ENCODE assay signal across 19 cellular contexts in the genomic region with DNA sequence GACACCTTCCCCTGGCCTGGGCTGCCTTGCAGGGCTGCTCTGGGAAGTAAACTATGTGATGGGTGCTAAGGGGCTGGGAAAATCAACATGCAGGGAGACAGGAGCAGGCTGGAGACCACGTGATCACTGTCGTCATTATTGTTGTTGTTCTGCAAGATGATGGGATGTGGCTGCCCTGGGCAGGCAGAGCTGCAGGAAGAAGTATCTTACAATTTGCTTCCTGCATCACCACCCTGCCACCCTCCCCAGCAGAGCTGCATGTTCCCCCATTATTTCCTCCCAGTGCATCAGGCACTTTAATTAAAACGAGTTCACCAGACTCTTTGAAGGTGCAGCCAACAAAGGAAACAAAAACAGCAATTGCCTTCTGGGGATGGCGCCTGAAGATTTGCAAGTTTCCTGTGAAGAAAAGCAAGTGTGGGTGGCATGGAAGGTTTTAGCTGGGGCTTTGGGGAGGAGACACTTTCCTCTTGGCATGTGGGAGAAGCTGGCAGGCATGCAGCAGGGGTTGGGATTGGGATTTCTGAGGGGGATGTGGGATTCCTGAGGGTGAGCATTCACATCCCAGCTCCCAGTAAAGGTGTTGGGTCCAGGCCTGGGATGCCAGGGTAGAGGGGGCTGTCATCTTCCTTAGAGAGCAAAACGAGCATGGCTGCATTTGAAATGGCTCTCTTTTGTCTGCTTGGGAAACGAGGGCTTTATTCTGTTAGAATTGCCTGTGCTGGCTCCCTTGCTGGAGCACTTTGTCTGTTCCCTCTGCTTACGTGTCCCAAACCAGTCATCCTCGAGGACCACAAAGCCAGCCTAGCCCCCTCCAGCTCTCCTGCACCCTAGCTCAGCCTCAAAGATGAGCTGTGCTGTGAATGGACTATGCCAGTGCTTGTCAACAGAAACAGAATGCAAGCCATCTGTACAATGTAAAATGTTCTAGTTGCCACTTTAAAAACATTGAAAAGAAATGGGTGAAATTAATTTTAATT. TPM values are rescaled to one million over a fixed set of nuclear protein-coding genes. Genes with fewer than 3 reads are reported as not detected.
DNase-seq lines count a peak whose midpoint lies in the region; ATAC-seq and TF ChIP-seq lines count a peak whose summit lies in the region.
"Had no signal": no experiment of that assay in that cellular context is flagged by ENCODE, and none has a peak within 500 bp of the region (broad histone marks: within the 10 kb centered on the region; RNA-seq: fewer than 3 reads in every experiment).

No MANE protein-coding gene starts in this region.

- no peak for TF ChIP-seq EP300 in esophagus muscularis mucosa (IDR thresholded peaks at IDR 0.05)
- TF ChIP-seq EP300 in ovary (IDR thresholded peaks at IDR 0.05), result no peak

- H3K27me3 ChIP-seq in breast epithelium (peaks cover 0 to 3% of the 10 kb centered on the region in 2 donors), mammary epithelial cell (ENCODE audit: insufficient read depth, low read length) (peaks cover 5% of the 10 kb centered on the region), esophagus muscularis mucosa (no peaks in the 10 kb centered on the region), ovary (no peaks in the 10 kb centered on the region)

- H3K79me2 ChIP-seq in mammary epithelial cell (ENCODE audit: insufficient read depth, low read length), result no peaks in the 10 kb centered on the region

- BruUV-seq in mammary epithelial cell (replicated peaks; lab: Mats Ljungman, UMichigan), result no TSS peak

- H3K4me3 Mint-ChIP-seq in T-cell, result peak overlapping the region; percentile 28 to 48 (median 43)
- H3K4me3 Mint-ChIP-seq: mesothelial cell of epicardium; natural killer cell; T-helper 2 cell treated with Interferon-gamma antibody and Interleukin-4, amounts not matched to agents 5 μg/mL and 100 μg/mL, for 36 hours; type B pancreatic cell had no signal

- in situ Hi-C loops in mammary epithelial cell (cut with MboI; ENCODE audit: low sequenced_read_pairs in 2 of 2), result no loop called here

- peak overlapping the region; percentile 15 to 25 for H3K27ac ChIP-seq in breast epithelium
- H3K27ac ChIP-seq in mammary epithelial cell (ENCODE audit: insufficient read depth, low read depth, low read length), result no peak overlapping the region
- no peak overlapping the region for H3K27ac ChIP-seq in esophagus muscularis mucosa (replicated peaks in 1 of 4)
- peak overlapping the region; percentile 21 for H3K27ac ChIP-seq in temporal lobe (ENCODE audit: low read depth, low read length)
- H3K27ac ChIP-seq in ovary, result no peak overlapping the region
- H3K27ac ChIP-seq: left ventricle myocardium inferior had no signal

- POLR2A ChIA-PET in T-cell (lab: Charles Lee), result no interaction called here

- H3K4me2 ChIP-seq in mammary epithelial cell (ENCODE audit: insufficient read depth, low read depth, low read length), result no peak overlapping the region

- H3K9me3 ChIP-seq in breast epithelium (no peaks in the 10 kb centered on the region), mammary epithelial cell (replicated peaks; ENCODE audit: insufficient read depth, low read length) (no peaks in the 10 kb centered on the region), esophagus muscularis mucosa (no peaks in the 10 kb centered on the region), ovary (no peaks in the 10 kb centered on the region)
- H3K9me3 ChIP-seq: left ventricle myocardium inferior had no signal

- no peak for DNase-seq in breast epithelium (ENCODE audit: low spot score in 2 of 2)
- DNase-seq in mammary epithelial cell, result no peak
- DNase-seq in T-cell, result peak in 12 of 34 experiments; percentile 8 to 59 (median 18)
- peak; percentile 88 for DNase-seq in esophagus muscularis mucosa (ENCODE audit: extremely low spot score)
- DNase-seq in ovary, result no peak
- DNase-seq in NCI-H1092 (lab: John Stamatoyannopoulos, UW), result no peak
- DNase-seq in activated T-cell treated with anti-CD3 and anti-CD28 coated beads, Interleukin-2, amount 50 U/mL, for 1 hour, result no peak
- DNase-seq: activated CD4-positive, alpha-beta T cell treated with anti-CD3 and anti-CD28 coated beads, Interleukin-2, amount 50 U/mL, for 4 hours; activated gamma-delta T cell; amniotic stem cell; KG1; left ventricle myocardium inferior; natural killer cell; NCI-H345 had no signal

- peak overlapping the region; percentile 95 for H3K27ac Mint-ChIP-seq in T-cell
- H3K27ac Mint-ChIP-seq: mesothelial cell of epicardium; natural killer cell; T-helper 2 cell treated with Interferon-gamma antibody and Interleukin-4, amounts not matched to agents 5 μg/mL and 100 μg/mL, for 36 hours; type B pancreatic cell had no signal

- TF ChIP-seq CTCF in breast epithelium (IDR thresholded peaks at IDR 0.05) (no peak), mammary epithelial cell (conservative IDR thresholded peaks at IDR 0.05 in 1 of 2, IDR thresholded peaks at IDR 0.05 in 1 of 2; ENCODE audit: extremely low read depth in 1 of 2, insufficient read depth in 1 of 2, low read depth in 1 of 2, low read length in 2 of 2) (no peak), esophagus muscularis mucosa (IDR thresholded peaks at IDR 0.05) (no peak), ovary (IDR thresholded peaks at IDR 0.05) (no peak)

- 3% methylated on average over 8 of the region's 8 CpGs for WGBS in mammary epithelial cell (ENCODE audit: low coverage, missing lambda C conversion rate)
- 52% methylated on average over 8 of the region's 8 CpGs for WGBS in esophagus muscularis mucosa
- WGBS in ovary, 3 donors, result 26 to 35% (median 31%) methylated on average over 8 of the region's 8 CpGs

- ATAC-seq in T-cell (replicated peaks in 1 of 4), result peak; percentile 45 to 89 (median 78)
- ATAC-seq: natural killer cell, SK-N-SH treated with all-trans-retinoic acid at 6 μM for 48 hours had no signal

- no peaks in the 10 kb centered on the region for H3K9me3 Mint-ChIP-seq in T-cell
- H3K9me3 Mint-ChIP-seq: mesothelial cell of epicardium; natural killer cell; T-helper 2 cell treated with Interferon-gamma antibody and Interleukin-4, amounts not matched to agents 5 μg/mL and 100 μg/mL, for 36 hours; type B pancreatic cell had no signal

- H3K36me3 Mint-ChIP-seq in T-cell, result no peaks in the 10 kb centered on the region
- H3K36me3 Mint-ChIP-seq: mesothelial cell of epicardium, natural killer cell, type B pancreatic cell had no signal

- no peak overlapping the region for H3K9ac ChIP-seq in mammary epithelial cell (ENCODE audit: insufficient read depth, low read length)

- H2AFZ ChIP-seq in mammary epithelial cell (ENCODE audit: low read depth, low read length), result no peak overlapping the region

- dilution Hi-C loops in mammary epithelial cell (cut with HindIII; ENCODE audit: low sequenced_read_pairs), result no loop called here

- CTCF ChIA-PET in mammary epithelial cell (lab: Charles Lee; ENCODE audit: low non-redundant PET) (no interaction called here), T-cell (lab: Charles Lee) (interaction anchor here in 1 of 2 donors (0.9 to 1.1 kb wide), 2 partner anchors 13 to 21 kb away, joined by 3 to 4 read pairs; no protein-coding TSS in a partner anchor)

- H3K4me1 ChIP-seq in breast epithelium, result no peaks in the 10 kb centered on the region
- H3K4me1 ChIP-seq in mammary epithelial cell (ENCODE audit: insufficient read depth, low read length), result no peaks in the 10 kb centered on the region
- H3K4me1 ChIP-seq in esophagus muscularis mucosa, result peaks cover 0 to 26% (median 15%) of the 10 kb centered on the region in 4 donors
- no peaks in the 10 kb centered on the region for H3K4me1 ChIP-seq in ovary (ENCODE audit: insufficient read depth)
- H3K4me1 ChIP-seq: left ventricle myocardium inferior had no signal

- peaks cover 2 to 6% of the 10 kb centered on the region in 2 donors for H3K27me3 Mint-ChIP-seq in T-cell

- intact Hi-C loops in breast epithelium (cut with DNase I; ENCODE audit: low total_unique reads) (no loop called here), mammary epithelial cell (cut with micrococcal nuclease) (no loop called here), esophagus muscularis mucosa (cut with DNase I) (no loop called here), ovary (cut with DNase I) (no loop called here)

- H3K4me1 Mint-ChIP-seq in T-cell, result peaks cover 19 to 20% (median 20%) of the 10 kb centered on the region in 3 donors
- H3K4me1 Mint-ChIP-seq: mesothelial cell of epicardium, natural killer cell had no signal

- H4K20me1 ChIP-seq in mammary epithelial cell (ENCODE audit: insufficient read depth, low read length), result no peaks in the 10 kb centered on the region

- TF ChIP-seq POLR2A in breast epithelium (IDR thresholded peaks at IDR 0.05) (no peak), esophagus muscularis mucosa (IDR thresholded peaks at IDR 0.05; ENCODE audit: low read depth) (no peak), ovary (IDR thresholded peaks at IDR 0.05) (no peak)

- H3K36me3 ChIP-seq in breast epithelium (no peaks in the 10 kb centered on the region), mammary epithelial cell (ENCODE audit: insufficient read depth, low read length) (no peaks in the 10 kb centered on the region), esophagus muscularis mucosa (no peaks in the 10 kb centered on the region), ovary (no peaks in the 10 kb centered on the region)
- H3K36me3 ChIP-seq: left ventricle myocardium inferior had no signal

- H3K4me3 ChIP-seq in breast epithelium, result no peak overlapping the region
- no peak overlapping the region for H3K4me3 ChIP-seq in mammary epithelial cell (replicated peaks in 1 of 3; ENCODE audit: insufficient read depth in 1 of 3, low read depth in 2 of 3, low read length in 3 of 3)
- no peak overlapping the region for H3K4me3 ChIP-seq in esophagus muscularis mucosa
- no peak overlapping the region for H3K4me3 ChIP-seq in ovary
- H3K4me3 ChIP-seq: left ventricle myocardium inferior had no signal

RNA-seq across cellular contexts. Expression of a gene that starts 11.5 kb away (rescaled TPM):
- total RNA-seq in breast epithelium (10 to 100 TPM in 2 of 3 donors, 1 to 10 TPM in 1; 6.6 to 13.3 (median 10.8) TPM), mammary epithelial cell (1 to 10 TPM; 2.2 to 3.2 TPM), T-cell (1 to 10 TPM; 3.5 to 8.4 (median 5.2) TPM), esophagus muscularis mucosa (10 to 100 TPM; 28.3 to 78.3 (median 59.2) TPM), temporal lobe (41.8 TPM), ovary (10 to 100 TPM in 1 of 7 donors, 1 to 10 TPM in 6; 3.9 to 17.5 (median 7.7) TPM)
- polyA plus RNA-seq in mammary epithelial cell (0.41 TPM), ovary (10 to 100 TPM in 1 of 2 donors, 1 to 10 TPM in 1; 6.0 to 20.3 TPM)
- polyA minus RNA-seq in mammary epithelial cell, result 1.2 TPM

Comparison
In these comparisons a context has a peak if more than half of its experiments do, and no peak if none do; other contexts are left out.
1. H3K27ac ChIP-seq: peak in breast epithelium (2 of 2) and temporal lobe (single experiment); none in mammary epithelial cell (single experiment), esophagus muscularis mucosa (0 of 4) and ovary (0 of 2).